Comparison of ENCODE assay signal across 27 cellular contexts in the genomic region with DNA sequence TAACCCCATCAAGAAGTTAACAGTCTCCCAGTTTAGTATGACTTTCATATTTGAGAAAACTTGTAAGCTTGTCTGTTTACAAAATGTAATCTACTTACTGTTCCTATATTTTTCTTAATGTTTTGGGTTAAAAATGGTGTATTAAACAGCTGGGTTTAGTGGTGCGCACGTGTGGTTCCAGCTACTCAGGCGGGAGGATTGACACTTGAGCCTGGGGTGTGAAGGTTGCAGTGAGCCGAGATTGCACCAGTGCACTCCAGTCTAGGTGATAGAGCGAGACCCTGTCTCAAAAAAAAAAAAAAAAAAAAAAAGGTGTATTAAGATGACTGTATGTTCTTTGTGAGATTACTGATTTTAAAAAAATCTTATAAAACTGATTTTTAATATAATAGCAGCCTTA.
"Had no signal": no experiment of that assay in that cellular context is flagged by ENCODE, and none has a peak within 500 bp of the region (broad histone marks: within the 10 kb centered on the region; RNA-seq: fewer than 3 reads in every experiment).

No MANE protein-coding gene starts in this region.

- H3K27me3 ChIP-seq: colonic mucosa, esophagus squamous epithelium, gastrocnemius medialis, heart left ventricle, hepatocyte, left lung had no signal

- H3K4me3 ChIP-seq: colonic mucosa, esophagus squamous epithelium, gastrocnemius medialis, heart left ventricle, hepatocyte, left lung, lower lobe of right lung, mucosa of descending colon had no signal

- H3K36me3 ChIP-seq: colonic mucosa, esophagus squamous epithelium, gastrocnemius medialis, heart left ventricle, left lung, lower lobe of right lung had no signal

- ATAC-seq: effector memory CD8-positive, alpha-beta T cell; esophagus mucosa; gastrocnemius medialis; heart left ventricle; left colon; left lung; left ventricle myocardium superior; lower lobe of right lung; mucosa of descending colon had no signal

- H3K4me3 Mint-ChIP-seq: dendritic cell treated with granulocyte-macrophage colony-stimulating factor and Interleukin-4, amounts not matched to agents 40 ng/mL and 50 ng/mL, for 4 days; effector memory CD8-positive, alpha-beta T cell; endodermal cell; mesothelial cell of epicardium had no signal

- H3K27ac Mint-ChIP-seq: dendritic cell treated with granulocyte-macrophage colony-stimulating factor and Interleukin-4, amounts not matched to agents 40 ng/mL and 50 ng/mL, for 4 days; endodermal cell; mesothelial cell of epicardium had no signal

- H3K9me3 Mint-ChIP-seq: dendritic cell treated with granulocyte-macrophage colony-stimulating factor and Interleukin-4, amounts not matched to agents 40 ng/mL and 50 ng/mL, for 4 days; effector memory CD8-positive, alpha-beta T cell; endodermal cell; immature natural killer cell; mesothelial cell of epicardium had no signal

- H3K27me3 Mint-ChIP-seq: dendritic cell treated with granulocyte-macrophage colony-stimulating factor and Interleukin-4, amounts not matched to agents 40 ng/mL and 50 ng/mL, for 4 days; effector memory CD8-positive, alpha-beta T cell had no signal

- H3K9me3 ChIP-seq: colonic mucosa, esophagus squamous epithelium, gastrocnemius medialis, heart left ventricle, left lung, lower lobe of right lung, mucosa of descending colon had no signal

- H3K4me1 ChIP-seq: colonic mucosa, esophagus squamous epithelium, gastrocnemius medialis, lower lobe of right lung had no signal

- H3K27ac ChIP-seq: colonic mucosa, epithelial cell of prostate, esophagus squamous epithelium, gastrocnemius medialis, heart left ventricle, hepatocyte, left lung, lower lobe of right lung had no signal

- DNase-seq: colonic mucosa; cortex of kidney; effector CD8-positive, alpha-beta T cell; effector memory CD8-positive, alpha-beta T cell; endodermal cell; erythroblast; esophagus squamous epithelium; foreskin fibroblast; foreskin melanocyte; gastrocnemius medialis; heart left ventricle; hypothalamus; immature natural killer cell; islet precursor cell; kidney; kidney glomerular epithelial cell; left colon; left lung; left ventricle myocardium superior; lower lobe of right lung; mesenchymal stem cell; mucosa of descending colon had no signal
